11 cellular contexts compared by ENCODE assay signal in genomic region chr15:85542488-85542887, GRCh38.
DNase-seq lines count a peak whose midpoint lies in the region; ATAC-seq and TF ChIP-seq lines count a peak whose summit lies in the region.
"Had no signal": no experiment of that assay in that cellular context is flagged by ENCODE, and none has a peak within 500 bp of the region (broad histone marks: within the 10 kb centered on the region; RNA-seq: fewer than 3 reads in every experiment).

No MANE protein-coding gene starts in this region.

- peak overlapping the region; percentile 47 for H3K4me3 Mint-ChIP-seq in stimulated activated naive CD8-positive, alpha-beta T cell treated with anti-CD3 and anti-CD28 coated beads, Interleukin-15, Interleukin-2, amounts not matched to agents 100 ng/mL and 50 ng/mL, for 24 hours
- peak overlapping the region; percentile 50 for H3K4me3 Mint-ChIP-seq in activated T-helper 17 cell treated with anti-CD3 and anti-CD28 coated beads, Interleukin-2, amount 50 U/mL, for 72 hours

- ATAC-seq in stimulated activated naive CD8-positive, alpha-beta T cell treated with anti-CD3 and anti-CD28 coated beads, Interleukin-15, Interleukin-2, amounts not matched to agents 100 U/mL and 50 U/mL, for 24 hours = no peak
- no peak for ATAC-seq in activated T-helper 17 cell treated with anti-CD3 and anti-CD28 coated beads, Interleukin-2, amount 50 U/mL, for 72 hours (replicated peaks)
- ATAC-seq in mucosa of descending colon = peak; percentile 1
- ATAC-seq in GM19328 (IDR thresholded peaks at IDR 0.05; ENCODE audit: unreplicated experiment) = no peak

- peaks cover 4% of the 10 kb centered on the region for H3K36me3 ChIP-seq in mucosa of descending colon (ENCODE audit: low read depth)

- H3K9me3 Mint-ChIP-seq in stimulated activated naive CD8-positive, alpha-beta T cell treated with anti-CD3 and anti-CD28 coated beads, Interleukin-15, Interleukin-2, amounts not matched to agents 100 ng/mL and 50 ng/mL, for 24 hours = no peaks in the 10 kb centered on the region
- H3K9me3 Mint-ChIP-seq in activated T-helper 17 cell treated with anti-CD3 and anti-CD28 coated beads, Interleukin-2, amount 50 U/mL, for 72 hours = no peaks in the 10 kb centered on the region

- peak overlapping the region; percentile 56 for H3K27ac Mint-ChIP-seq in stimulated activated naive CD8-positive, alpha-beta T cell treated with anti-CD3 and anti-CD28 coated beads, Interleukin-15, Interleukin-2, amounts not matched to agents 100 ng/mL and 50 ng/mL, for 24 hours
- peak overlapping the region; percentile 74 for H3K27ac Mint-ChIP-seq in activated T-helper 17 cell treated with anti-CD3 and anti-CD28 coated beads, Interleukin-2, amount 50 U/mL, for 72 hours

- intact Hi-C loops in mucosa of descending colon (cut with DNase I, micrococcal nuclease) = no loop called here

- peaks cover 28% of the 10 kb centered on the region for H3K36me3 Mint-ChIP-seq in stimulated activated naive CD8-positive, alpha-beta T cell treated with anti-CD3 and anti-CD28 coated beads, Interleukin-15, Interleukin-2, amounts not matched to agents 100 ng/mL and 50 ng/mL, for 24 hours (ENCODE audit: low read depth)
- H3K36me3 Mint-ChIP-seq in activated T-helper 17 cell treated with anti-CD3 and anti-CD28 coated beads, Interleukin-2, amount 50 U/mL, for 72 hours (ENCODE audit: low read depth) = peaks cover 42% of the 10 kb centered on the region

- H3K4me1 ChIP-seq in mucosa of descending colon (ENCODE audit: low read depth) = peaks cover 46% of the 10 kb centered on the region

- H3K27me3 Mint-ChIP-seq in stimulated activated naive CD8-positive, alpha-beta T cell treated with anti-CD3 and anti-CD28 coated beads, Interleukin-15, Interleukin-2, amounts not matched to agents 100 ng/mL and 50 ng/mL, for 24 hours = no peaks in the 10 kb centered on the region
- no peaks in the 10 kb centered on the region for H3K27me3 Mint-ChIP-seq in activated T-helper 17 cell treated with anti-CD3 and anti-CD28 coated beads, Interleukin-2, amount 50 U/mL, for 72 hours

- H3K4me1 Mint-ChIP-seq in stimulated activated naive CD8-positive, alpha-beta T cell treated with anti-CD3 and anti-CD28 coated beads, Interleukin-15, Interleukin-2, amounts not matched to agents 100 ng/mL and 50 ng/mL, for 24 hours (ENCODE audit: low read depth) = peaks cover 76% of the 10 kb centered on the region
- H3K4me1 Mint-ChIP-seq in activated T-helper 17 cell treated with anti-CD3 and anti-CD28 coated beads, Interleukin-2, amount 50 U/mL, for 72 hours = peaks cover 60% of the 10 kb centered on the region

- no peak for TF ChIP-seq CTCF in mucosa of descending colon (IDR thresholded peaks at IDR 0.05)

- H3K9me3 ChIP-seq in mucosa of descending colon = no peaks in the 10 kb centered on the region
- H3K9me3 ChIP-seq: SJSA1 had no signal

- DNase-seq in stimulated activated naive CD8-positive, alpha-beta T cell treated with anti-CD3 and anti-CD28 coated beads, Interleukin-15, Interleukin-2, amounts not matched to agents 100 U/mL and 50 U/mL, for 24 hours = no peak
- no peak for DNase-seq in mucosa of descending colon
- DNase-seq in SKM-1 treated with dmso at 0.1 percent for 144 hours (lab: John Stamatoyannopoulos, UW; ENCODE audit: unreplicated experiment) = no peak
- DNase-seq in hepatic stellate cell (ENCODE audit: low spot score) = no peak
- no peak for DNase-seq in stimulated activated CD4-positive, alpha-beta T cell treated with anti-CD3 and anti-CD28 coated beads, Interleukin-12 subunit alpha, Interleukin-12 subunit beta, amount 100 ng/mL, for 4 hours
- DNase-seq: caudate nucleus; stimulated activated CD4-positive, alpha-beta T cell treated with anti-CD3 and anti-CD28 coated beads, Interleukin-2, amount 100 ng/mL, for 48 hours had no signal

- no peak overlapping the region for H3K4me3 ChIP-seq in mucosa of descending colon
- H3K4me3 ChIP-seq: SJSA1 had no signal
